ENCODE assay signal across 15 cellular contexts in genomic region chr4:26809811-26810210, GRCh38. TPM values are rescaled to one million over a fixed set of nuclear protein-coding genes. Genes with fewer than 3 reads are reported as not detected.
DNase-seq lines count a peak whose midpoint lies in the region; ATAC-seq and TF ChIP-seq lines count a peak whose summit lies in the region.
"Had no signal": no experiment of that assay in that cellular context is flagged by ENCODE, and none has a peak within 500 bp of the region (broad histone marks: within the 10 kb centered on the region; RNA-seq: fewer than 3 reads in every experiment).

No MANE protein-coding gene starts in this region.

- peak overlapping the region in 9 of 11 experiments; percentile 15 to 94 (median 87); a peak in 18 of 22 replicates for H3K4me2 ChIP-seq in BLaER1 treated with 17β-estradiol and CSF1 and Interleukin-3, amounts not matched to agents 10 nM and 100 nM

- H3K36me3 ChIP-seq in right atrium auricular region, result no peaks in the 10 kb centered on the region
- no peaks in the 10 kb centered on the region for H3K36me3 ChIP-seq in BLaER1 treated with 17β-estradiol and CSF1 and Interleukin-3, amounts not matched to agents 10 nM and 100 nM
- H3K36me3 ChIP-seq: HAP-1 had no signal

- no peak overlapping the region for H3K27ac ChIP-seq in right atrium auricular region
- peak overlapping the region in 4 of 11 experiments; percentile 87 to 97 (median 93); a peak in 7 of 22 replicates for H3K27ac ChIP-seq in BLaER1 treated with 17β-estradiol and CSF1 and Interleukin-3, amounts not matched to agents 10 nM and 100 nM

- no peaks in the 10 kb centered on the region for H3K27me3 Mint-ChIP-seq in neural crest cell (ENCODE audit: low read depth)
- H3K27me3 Mint-ChIP-seq: CD4-positive, alpha-beta T cell had no signal

- peak overlapping the region in 3 of 11 experiments; percentile 5 to 34 (median 14); a peak in 2 of 22 replicates for H3K9ac ChIP-seq in BLaER1 treated with 17β-estradiol and CSF1 and Interleukin-3, amounts not matched to agents 10 nM and 100 nM

- H3K4me3 ChIP-seq in right atrium auricular region, result no peak overlapping the region
- H3K4me3 ChIP-seq in BLaER1 treated with 17β-estradiol and CSF1 and Interleukin-3, amounts not matched to agents 10 nM and 100 nM, result no peak overlapping the region
- H3K4me3 ChIP-seq: HAP-1 had no signal

- H3K27me3 ChIP-seq in right atrium auricular region, result no peaks in the 10 kb centered on the region
- peaks cover 0 to 74% (median 0%) of the 10 kb centered on the region in 11 experiments; a peak in 9 of 22 replicates for H3K27me3 ChIP-seq in BLaER1 treated with 17β-estradiol and CSF1 and Interleukin-3, amounts not matched to agents 10 nM and 100 nM

- H4K20me1 ChIP-seq in BLaER1 treated with 17β-estradiol and CSF1 and Interleukin-3, amounts not matched to agents 10 nM and 100 nM, result peaks cover 0 to 7% (median 0%) of the 10 kb centered on the region in 11 experiments; a peak in 2 of 22 replicates

- DNase-seq in left ventricle myocardium superior (no peak), right atrium auricular region (ENCODE audit: low spot score) (no peak), NCI-H1694 treated with DMSO at 0.1 percent for 48 hours (lab: John Stamatoyannopoulos, UW) (peak; percentile 8), neural crest cell (ENCODE audit: low read depth, low spot score) (no peak)
- DNase-seq: Calu3; CD4-positive, alpha-beta T cell; COR-L47; DND-41; GOT3; HFFc6 had no signal

- peaks cover 11% of the 10 kb centered on the region for H3K4me1 Mint-ChIP-seq in neural crest cell

- no peaks in the 10 kb centered on the region for H3K36me3 Mint-ChIP-seq in neural crest cell (ENCODE audit: low read depth)
- H3K36me3 Mint-ChIP-seq: CD14-positive monocyte had no signal

- H3K27ac Mint-ChIP-seq in neural crest cell (ENCODE audit: unreplicated experiment), result peak overlapping the region; percentile 46
- H3K27ac Mint-ChIP-seq: CD14-positive monocyte; CD4-positive, alpha-beta T cell; HFFc6 had no signal

- TF ChIP-seq CTCF in right atrium auricular region (IDR thresholded peaks at IDR 0.05), result no peak
- no peak for TF ChIP-seq CTCF in neural crest cell (conservative IDR thresholded peaks at IDR 0.05)

- intact Hi-C loops in left ventricle myocardium superior (cut with micrococcal nuclease), result no loop called here

- H3K9me3 ChIP-seq in right atrium auricular region, result no peaks in the 10 kb centered on the region
- peaks cover 0 to 12% (median 5%) of the 10 kb centered on the region in 11 experiments; a peak in 9 of 22 replicates for H3K9me3 ChIP-seq in BLaER1 treated with 17β-estradiol and CSF1 and Interleukin-3, amounts not matched to agents 10 nM and 100 nM (replicated peaks in 1 of 11)
- H3K9me3 ChIP-seq: HAP-1 had no signal

- peak; percentile 52 for ATAC-seq in left ventricle myocardium superior
- ATAC-seq in HG03135 (IDR thresholded peaks at IDR 0.05; ENCODE audit: unreplicated experiment), result no peak
- no peak for ATAC-seq in HG03469 (IDR thresholded peaks at IDR 0.05; ENCODE audit: unreplicated experiment)

- H3K4me3 Mint-ChIP-seq in neural crest cell, result no peak overlapping the region
- H3K4me3 Mint-ChIP-seq: CD14-positive monocyte; CD4-positive, alpha-beta T cell; HFFc6 had no signal

- peaks cover 0 to 9% of the 10 kb centered on the region in 2 donors for H3K4me1 ChIP-seq in right atrium auricular region
- H3K4me1 ChIP-seq in BLaER1 treated with 17β-estradiol and CSF1 and Interleukin-3, amounts not matched to agents 10 nM and 100 nM, result peaks cover 51 to 99% (median 95%) of the 10 kb centered on the region in 10 experiments
- H3K4me1 ChIP-seq: HAP-1 had no signal

- H3K9me3 Mint-ChIP-seq in neural crest cell, result peaks cover 8% of the 10 kb centered on the region
- H3K9me3 Mint-ChIP-seq: HFFc6 had no signal

RNA-seq across cellular contexts. Expression of gene STIM2, which starts 50.8 kb away (rescaled TPM):
- total RNA-seq in left ventricle myocardium superior (12.5 TPM), right atrium auricular region (10 to 100 TPM in 1 of 2 donors, 1 to 10 TPM in 1; 9.2 to 10.5 TPM), neural crest cell (30.5 and 31.5 TPM in 2 replicates)
